Comparison of ENCODE assay signal across 9 cellular contexts in the genomic region with DNA sequence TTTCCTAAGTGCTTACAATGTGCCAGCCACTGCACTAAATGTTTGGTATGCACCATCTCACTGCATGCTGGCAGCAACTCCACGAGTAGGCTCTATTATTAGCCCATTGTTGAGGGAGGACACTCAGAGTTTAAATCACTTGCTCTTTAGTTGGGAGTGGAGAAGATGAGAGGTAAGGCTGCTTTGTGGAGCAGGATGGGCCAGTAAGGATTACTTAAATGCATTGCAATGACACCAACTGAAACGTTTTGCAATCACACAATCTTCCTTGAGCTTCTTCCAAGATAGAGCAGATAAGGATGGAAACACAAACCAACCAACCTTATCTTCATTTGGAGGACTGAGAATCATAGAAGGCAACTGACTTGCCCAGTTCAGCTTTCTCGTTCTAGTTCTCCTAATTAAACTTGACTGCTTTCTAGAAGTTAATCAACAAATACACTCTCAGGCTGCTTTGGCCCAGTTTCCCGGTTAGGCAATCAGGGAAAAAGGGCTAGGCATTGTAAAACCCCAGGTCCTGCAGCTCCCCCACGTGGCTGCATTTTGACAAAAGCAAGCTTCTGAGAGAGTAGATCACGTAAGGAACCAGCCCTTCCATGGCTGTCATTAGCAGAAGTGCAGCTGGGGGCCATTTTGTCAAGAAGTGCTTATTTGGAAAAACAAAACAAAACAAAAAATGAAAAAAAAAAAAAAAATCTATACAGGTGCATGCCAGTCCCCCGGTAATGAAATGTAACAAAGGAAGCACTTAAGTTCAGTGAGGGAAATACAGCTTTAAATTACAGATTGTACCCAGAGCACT.
A peak's percentile ranks its signal among the peaks of the same experiment; 100 is the strongest.
DNase-seq lines count a peak whose midpoint lies in the region; ATAC-seq and TF ChIP-seq lines count a peak whose summit lies in the region.
"Had no signal": no experiment of that assay in that cellular context is flagged by ENCODE, and none has a peak within 500 bp of the region (broad histone marks: within the 10 kb centered on the region; RNA-seq: fewer than 3 reads in every experiment).

No MANE protein-coding gene starts in this region.

- peak; percentile 89 for TF ChIP-seq CTCF in BE2C (IDR thresholded peaks at IDR 0.05; ENCODE audit: low read depth, low read length)

- H3K27me3 Mint-ChIP-seq in activated CD8-positive, alpha-beta memory T cell treated with anti-CD3 and anti-CD28 coated beads, Interleukin-2, amount 10 ng/mL, durations not matched to agents 7 days and 5 days, result no peaks in the 10 kb centered on the region
- H3K27me3 Mint-ChIP-seq: activated naive CD4-positive, alpha-beta T cell treated with anti-CD3 and anti-CD28 coated beads, Interleukin-2, amount 50 U/mL, for 24 hours had no signal

- H3K36me3 ChIP-seq in BE2C, result no peaks in the 10 kb centered on the region
- H3K36me3 ChIP-seq in muscle layer of colon (ENCODE audit: insufficient read depth, low read length), result no peaks in the 10 kb centered on the region

- peaks cover 46% of the 10 kb centered on the region for H3K4me1 Mint-ChIP-seq in activated CD8-positive, alpha-beta memory T cell treated with anti-CD3 and anti-CD28 coated beads, Interleukin-2, amount 10 ng/mL, durations not matched to agents 7 days and 5 days

- no peak overlapping the region for H3K9ac ChIP-seq in muscle layer of colon (ENCODE audit: low read length)

- H3K4me3 ChIP-seq in BE2C (ENCODE audit: low read depth, low read length) (no peak overlapping the region), muscle layer of colon (ENCODE audit: low read depth in 1 of 2, low read length in 2 of 2) (no peak overlapping the region)

- H3K27ac ChIP-seq in epithelial cell of prostate (peak overlapping the region; percentile 69), muscle layer of colon (ENCODE audit: low read depth, low read length) (peak overlapping the region; percentile 30)

- H3K27ac Mint-ChIP-seq in activated CD8-positive, alpha-beta memory T cell treated with anti-CD3 and anti-CD28 coated beads, Interleukin-2, amount 10 ng/mL, durations not matched to agents 7 days and 5 days, result peak overlapping the region; percentile 21
- H3K27ac Mint-ChIP-seq: activated naive CD4-positive, alpha-beta T cell treated with anti-CD3 and anti-CD28 coated beads, Interleukin-2, amount 50 U/mL, for 24 hours had no signal

- CTCF ChIA-PET in activated CD8-positive, alpha-beta memory T cell treated with anti-CD3 and anti-CD28 coated beads, Interleukin-2, amount 10 ng/mL, durations not matched to agents 7 days and 5 days (lab: Charles Lee), result interaction anchor here (0.6 to 4.3 kb wide), 47 partner anchors 8 to 724 kb away, joined by 3 to 43 read pairs (median 5); no protein-coding TSS in a partner anchor

- no peaks in the 10 kb centered on the region for H3K9me3 ChIP-seq in BE2C
- H3K9me3 ChIP-seq in muscle layer of colon (ENCODE audit: low read length), result no peaks in the 10 kb centered on the region

- no peaks in the 10 kb centered on the region for H3K27me3 ChIP-seq in BE2C
- H3K27me3 ChIP-seq in muscle layer of colon (ENCODE audit: control insufficient read depth in 1 of 2, insufficient read depth in 2 of 2, low read length in 2 of 2), result no peaks in the 10 kb centered on the region

- no peaks in the 10 kb centered on the region for H3K9me3 Mint-ChIP-seq in activated CD8-positive, alpha-beta memory T cell treated with anti-CD3 and anti-CD28 coated beads, Interleukin-2, amount 10 ng/mL, durations not matched to agents 7 days and 5 days (ENCODE audit: low read depth)
- H3K9me3 Mint-ChIP-seq: activated naive CD4-positive, alpha-beta T cell treated with anti-CD3 and anti-CD28 coated beads, Interleukin-2, amount 50 U/mL, for 24 hours had no signal

- no peak overlapping the region for H3K4me3 Mint-ChIP-seq in activated CD8-positive, alpha-beta memory T cell treated with anti-CD3 and anti-CD28 coated beads, Interleukin-2, amount 10 ng/mL, durations not matched to agents 7 days and 5 days
- H3K4me3 Mint-ChIP-seq: activated naive CD4-positive, alpha-beta T cell treated with anti-CD3 and anti-CD28 coated beads, Interleukin-2, amount 50 U/mL, for 24 hours had no signal

- H3K36me3 Mint-ChIP-seq in activated CD8-positive, alpha-beta memory T cell treated with anti-CD3 and anti-CD28 coated beads, Interleukin-2, amount 10 ng/mL, durations not matched to agents 7 days and 5 days, result no peaks in the 10 kb centered on the region
- H3K36me3 Mint-ChIP-seq: activated naive CD4-positive, alpha-beta T cell treated with anti-CD3 and anti-CD28 coated beads, Interleukin-2, amount 50 U/mL, for 24 hours had no signal

- peak; percentile 92 for DNase-seq in BE2C
- peak; percentile 95 to 96 for DNase-seq in NOMO-1 (lab: John Stamatoyannopoulos, UW; ENCODE audit: unreplicated experiment in 2 of 2)
- peak; percentile 89 for DNase-seq in activated CD8-positive, alpha-beta memory T cell treated with anti-CD3 and anti-CD28 coated beads, Interleukin-2, amount 10 ng/mL, durations not matched to agents 7 days and 5 days
- DNase-seq in epithelial cell of prostate (ENCODE audit: low read depth, low spot score), result no peak
- peak; percentile 50 for DNase-seq in stimulated activated CD8-positive, alpha-beta memory T cell treated with anti-CD3 and anti-CD28 coated beads, Interleukin-7, amount 100 ng/mL, for 24 hours (ENCODE audit: low read depth)

- peaks cover 33% of the 10 kb centered on the region for H3K4me1 ChIP-seq in BE2C
- peaks cover 41% of the 10 kb centered on the region for H3K4me1 ChIP-seq in muscle layer of colon (ENCODE audit: insufficient read depth, low read length)

- peak; percentile 72 for ATAC-seq in GM18909 (IDR thresholded peaks at IDR 0.05; ENCODE audit: poor library complexity, unreplicated experiment)
- peak; percentile 48 for ATAC-seq in HG03439 (IDR thresholded peaks at IDR 0.05; ENCODE audit: unreplicated experiment)
- peak; percentile 84 for ATAC-seq in activated CD8-positive, alpha-beta memory T cell treated with anti-CD3 and anti-CD28 coated beads, Interleukin-2, amount 10 ng/mL, durations not matched to agents 7 days and 5 days
